ENCODE assay signal across 1 cellular context in the genomic region with DNA sequence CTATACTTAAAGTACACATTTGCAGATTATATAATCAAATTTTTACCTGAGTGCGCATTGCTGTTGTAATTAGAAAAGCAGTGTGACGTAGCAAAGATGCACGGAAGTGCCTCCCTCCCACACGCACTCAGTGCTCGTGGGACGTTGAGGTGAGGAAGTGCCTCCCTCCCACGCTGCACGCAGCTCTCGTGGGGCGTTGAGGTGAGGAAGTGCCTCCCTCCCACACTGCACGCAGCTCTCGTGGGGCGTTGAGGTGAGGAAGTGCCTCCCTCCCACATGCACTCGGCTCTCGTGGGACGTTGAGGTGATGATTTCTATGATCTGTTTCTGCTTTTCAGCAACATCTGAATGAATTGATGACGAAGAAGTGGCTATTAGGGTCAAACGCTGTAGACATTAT.
TF ChIP-seq lines count a peak whose summit lies in the region.

No MANE protein-coding gene starts in this region.

TF ChIP-seq in GM23338, 12 proteins besides CTCF, POLR2A, EP300 and RAD21 (continued from another document):
- TF ChIP-seq, protein P1, sequence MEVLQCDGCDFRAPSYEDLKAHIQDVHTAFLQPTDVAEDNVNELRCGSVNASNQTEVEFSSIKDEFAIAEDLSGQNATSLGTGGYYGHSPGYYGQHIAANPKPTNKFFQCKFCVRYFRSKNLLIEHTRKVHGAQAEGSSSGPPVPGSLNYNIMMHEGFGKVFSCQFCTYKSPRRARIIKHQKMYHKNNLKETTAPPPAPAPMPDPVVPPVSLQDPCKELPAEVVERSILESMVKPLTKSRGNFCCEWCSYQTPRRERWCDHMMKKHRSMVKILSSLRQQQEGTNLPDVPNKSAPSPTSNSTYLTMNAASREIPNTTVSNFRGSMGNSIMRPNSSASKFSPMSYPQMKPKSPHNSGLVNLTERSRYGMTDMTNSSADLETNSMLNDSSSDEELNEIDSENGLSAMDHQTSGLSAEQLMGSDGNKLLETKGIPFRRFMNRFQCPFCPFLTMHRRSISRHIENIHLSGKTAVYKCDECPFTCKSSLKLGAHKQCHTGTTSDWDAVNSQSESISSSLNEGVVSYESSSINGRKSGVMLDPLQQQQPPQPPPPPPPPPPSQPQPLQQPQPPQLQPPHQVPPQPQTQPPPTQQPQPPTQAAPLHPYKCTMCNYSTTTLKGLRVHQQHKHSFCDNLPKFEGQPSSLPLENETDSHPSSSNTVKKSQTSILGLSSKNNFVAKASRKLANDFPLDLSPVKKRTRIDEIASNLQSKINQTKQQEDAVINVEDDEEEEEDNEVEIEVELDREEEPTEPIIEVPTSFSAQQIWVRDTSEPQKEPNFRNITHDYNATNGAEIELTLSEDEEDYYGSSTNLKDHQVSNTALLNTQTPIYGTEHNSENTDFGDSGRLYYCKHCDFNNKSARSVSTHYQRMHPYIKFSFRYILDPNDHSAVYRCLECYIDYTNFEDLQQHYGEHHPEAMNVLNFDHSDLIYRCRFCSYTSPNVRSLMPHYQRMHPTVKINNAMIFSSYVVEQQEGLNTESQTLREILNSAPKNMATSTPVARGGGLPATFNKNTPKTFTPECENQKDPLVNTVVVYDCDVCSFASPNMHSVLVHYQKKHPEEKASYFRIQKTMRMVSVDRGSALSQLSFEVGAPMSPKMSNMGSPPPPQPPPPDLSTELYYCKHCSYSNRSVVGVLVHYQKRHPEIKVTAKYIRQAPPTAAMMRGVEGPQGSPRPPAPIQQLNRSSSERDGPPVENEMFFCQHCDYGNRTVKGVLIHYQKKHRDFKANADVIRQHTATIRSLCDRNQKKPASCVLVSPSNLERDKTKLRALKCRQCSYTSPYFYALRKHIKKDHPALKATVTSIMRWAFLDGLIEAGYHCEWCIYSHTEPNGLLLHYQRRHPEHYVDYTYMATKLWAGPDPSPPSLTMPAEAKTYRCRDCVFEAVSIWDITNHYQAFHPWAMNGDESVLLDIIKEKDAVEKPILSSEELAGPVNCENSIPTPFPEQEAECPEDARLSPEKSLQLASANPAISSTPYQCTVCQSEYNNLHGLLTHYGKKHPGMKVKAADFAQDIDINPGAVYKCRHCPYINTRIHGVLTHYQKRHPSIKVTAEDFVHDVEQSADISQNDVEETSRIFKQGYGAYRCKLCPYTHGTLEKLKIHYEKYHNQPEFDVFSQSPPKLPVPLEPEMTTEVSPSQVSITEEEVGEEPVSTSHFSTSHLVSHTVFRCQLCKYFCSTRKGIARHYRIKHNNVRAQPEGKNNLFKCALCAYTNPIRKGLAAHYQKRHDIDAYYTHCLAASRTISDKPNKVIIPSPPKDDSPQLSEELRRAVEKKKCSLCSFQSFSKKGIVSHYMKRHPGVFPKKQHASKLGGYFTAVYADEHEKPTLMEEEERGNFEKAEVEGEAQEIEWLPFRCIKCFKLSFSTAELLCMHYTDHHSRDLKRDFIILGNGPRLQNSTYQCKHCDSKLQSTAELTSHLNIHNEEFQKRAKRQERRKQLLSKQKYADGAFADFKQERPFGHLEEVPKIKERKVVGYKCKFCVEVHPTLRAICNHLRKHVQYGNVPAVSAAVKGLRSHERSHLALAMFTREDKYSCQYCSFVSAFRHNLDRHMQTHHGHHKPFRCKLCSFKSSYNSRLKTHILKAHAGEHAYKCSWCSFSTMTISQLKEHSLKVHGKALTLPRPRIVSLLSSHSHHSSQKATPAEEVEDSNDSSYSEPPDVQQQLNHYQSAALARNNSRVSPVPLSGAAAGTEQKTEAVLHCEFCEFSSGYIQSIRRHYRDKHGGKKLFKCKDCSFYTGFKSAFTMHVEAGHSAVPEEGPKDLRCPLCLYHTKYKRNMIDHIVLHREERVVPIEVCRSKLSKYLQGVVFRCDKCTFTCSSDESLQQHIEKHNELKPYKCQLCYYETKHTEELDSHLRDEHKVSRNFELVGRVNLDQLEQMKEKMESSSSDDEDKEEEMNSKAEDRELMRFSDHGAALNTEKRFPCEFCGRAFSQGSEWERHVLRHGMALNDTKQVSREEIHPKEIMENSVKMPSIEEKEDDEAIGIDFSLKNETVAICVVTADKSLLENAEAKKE (CRISPR knock-in tag; IDR thresholded peaks at IDR 0.05): no peak
